ENCODE assay signal across 12 cellular contexts in the genomic region with DNA sequence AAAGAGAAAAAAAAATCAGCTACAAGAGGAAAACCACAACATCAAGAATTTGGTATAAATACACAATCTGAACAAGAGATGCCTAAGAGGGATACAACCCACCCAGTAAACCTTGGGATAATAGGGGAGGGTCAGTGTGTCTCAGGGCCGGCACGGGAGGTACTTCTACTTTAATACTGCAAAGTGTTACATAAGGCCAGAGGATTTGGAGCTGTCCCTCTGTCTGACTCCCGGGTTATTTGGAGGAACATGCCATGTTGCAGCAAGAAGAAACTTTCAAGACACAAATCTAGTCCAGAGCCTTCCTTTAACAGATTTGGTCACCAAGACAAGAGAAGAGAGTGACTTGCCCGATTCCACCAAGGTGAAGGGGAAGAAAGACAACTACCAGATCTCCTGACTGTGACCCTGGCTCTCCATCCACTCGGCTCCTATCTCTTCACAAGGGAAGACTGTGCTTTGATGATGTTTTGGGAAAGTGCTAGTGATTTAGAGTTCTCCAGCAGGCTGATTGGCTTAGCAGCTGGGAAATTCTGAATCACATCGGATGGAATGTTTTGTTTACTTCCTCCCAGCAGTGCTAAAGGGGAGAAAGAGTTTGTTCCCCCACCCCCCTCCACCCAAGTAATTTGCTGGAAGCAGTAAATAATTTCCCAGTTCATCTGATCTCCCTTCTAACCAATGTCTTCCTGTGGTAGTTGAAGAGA. TPM values are rescaled to one million over a fixed set of nuclear protein-coding genes. Genes with fewer than 3 reads are reported as not detected.
A peak's percentile ranks its signal among the peaks of the same experiment; 100 is the strongest.
DNase-seq lines count a peak whose midpoint lies in the region; TF ChIP-seq lines count a peak whose summit lies in the region.
"Had no signal": no experiment of that assay in that cellular context is flagged by ENCODE, and none has a peak within 500 bp of the region (broad histone marks: within the 10 kb centered on the region; RNA-seq: fewer than 3 reads in every experiment).

No MANE protein-coding gene starts in this region.

- peaks cover 4% of the 10 kb centered on the region for H3K27me3 Mint-ChIP-seq in nephron progenitor cell (ENCODE audit: low read depth, poor library complexity)
- peaks cover 16% of the 10 kb centered on the region for H3K27me3 Mint-ChIP-seq in activated T-cell treated with anti-CD3 and anti-CD28 coated beads, Interleukin-2, amount 50 U/mL, for 24 hours

- no peaks in the 10 kb centered on the region for H3K36me3 Mint-ChIP-seq in nephron progenitor cell (ENCODE audit: low read depth)
- H3K36me3 Mint-ChIP-seq in activated T-cell treated with anti-CD3 and anti-CD28 coated beads, Interleukin-2, amount 50 U/mL, for 24 hours (ENCODE audit: low read depth), result no peaks in the 10 kb centered on the region

- peaks cover 16% of the 10 kb centered on the region for H3K9me3 Mint-ChIP-seq in nephron progenitor cell
- peaks cover 2% of the 10 kb centered on the region for H3K9me3 Mint-ChIP-seq in activated T-cell treated with anti-CD3 and anti-CD28 coated beads, Interleukin-2, amount 50 U/mL, for 24 hours
- H3K9me3 Mint-ChIP-seq: effector memory CD8-positive, alpha-beta T cell had no signal

- H3K27ac Mint-ChIP-seq in nephron progenitor cell, result peak overlapping the region; percentile 71
- H3K27ac Mint-ChIP-seq in activated T-cell treated with anti-CD3 and anti-CD28 coated beads, Interleukin-2, amount 50 U/mL, for 24 hours, result no peak overlapping the region
- H3K27ac Mint-ChIP-seq: effector memory CD8-positive, alpha-beta T cell had no signal

- H3K36me3 ChIP-seq in BJ (ENCODE audit: control insufficient read depth, insufficient read depth, low read length) (no peaks in the 10 kb centered on the region), SJSA1 (no peaks in the 10 kb centered on the region)

- H3K4me3 Mint-ChIP-seq in nephron progenitor cell, result no peak overlapping the region
- H3K4me3 Mint-ChIP-seq in activated T-cell treated with anti-CD3 and anti-CD28 coated beads, Interleukin-2, amount 50 U/mL, for 24 hours, result no peak overlapping the region
- H3K4me3 Mint-ChIP-seq: effector memory CD8-positive, alpha-beta T cell had no signal

- peak; percentile 90 for DNase-seq in BJ (ENCODE audit: low read depth)
- peak; percentile 84 to 95 for DNase-seq in SJSA1 (ENCODE audit: low read depth in 1 of 2, low spot score in 2 of 2)
- DNase-seq in fibroblast of the aortic adventitia (ENCODE audit: low read depth), result peak; percentile 85
- DNase-seq in nephron progenitor cell, result no peak
- no peak for DNase-seq in NCI-H2081 treated with DMSO at 0.1 percent for 48 hours (lab: John Stamatoyannopoulos, UW)
- DNase-seq in NCI-H187 treated with DMSO at 0.1 percent for 48 hours (lab: John Stamatoyannopoulos, UW), result no peak
- no peak for DNase-seq in activated T-cell treated with anti-CD3 and anti-CD28 coated beads, Interleukin-2, amount 50 U/mL, for 24 hours
- DNase-seq in NCI-H1694 treated with DMSO at 0.1 percent for 48 hours (lab: John Stamatoyannopoulos, UW), result no peak
- DNase-seq: activated CD4-positive, alpha-beta T cell treated with anti-CD3 and anti-CD28 coated beads, Interleukin-2, amount 50 U/mL, for 1 hour; effector memory CD8-positive, alpha-beta T cell; NCI-H2029 treated with DMSO at 0.1 percent for 48 hours; stimulated activated CD4-positive, alpha-beta T cell treated with anti-CD3 and anti-CD28 coated beads, Interleukin-4, amount 100 ng/mL, for 1 hour had no signal

- H3K27ac ChIP-seq in SJSA1, result peak overlapping the region; percentile 96

- H3K4me3 ChIP-seq in BJ (ENCODE audit: low read depth, low read length), result peak overlapping the region; percentile 34
- H3K4me3 ChIP-seq in SJSA1, result peak overlapping the region; percentile 26
- no peak overlapping the region for H3K4me3 ChIP-seq in fibroblast of the aortic adventitia (ENCODE audit: low read depth, low read length)

- peaks cover 24% of the 10 kb centered on the region for H3K4me1 Mint-ChIP-seq in nephron progenitor cell
- no peaks in the 10 kb centered on the region for H3K4me1 Mint-ChIP-seq in activated T-cell treated with anti-CD3 and anti-CD28 coated beads, Interleukin-2, amount 50 U/mL, for 24 hours (ENCODE audit: low read depth)

- peaks cover 41% of the 10 kb centered on the region for H3K4me1 ChIP-seq in SJSA1 (replicated peaks)

- CTCF ChIA-PET in BJ (lab: Yijun Ruan, JAX), result interaction anchor here (1.3 kb wide), 1 partner anchor 117 kb away, joined by 3 read pairs; no protein-coding TSS in a partner anchor

- H3K9me3 ChIP-seq in SJSA1 (replicated peaks), result no peaks in the 10 kb centered on the region

- H3K27me3 ChIP-seq in BJ (ENCODE audit: control insufficient read depth, insufficient read depth, low read length) (no peaks in the 10 kb centered on the region), SJSA1 (replicated peaks) (no peaks in the 10 kb centered on the region)

- POLR2A ChIA-PET in BJ (lab: Charles Lee), result interaction anchor here (0.5 kb wide), 1 partner anchor 269 kb away, joined by 4 read pairs; no protein-coding TSS in a partner anchor

- TF ChIP-seq CTCF in BJ (IDR thresholded peaks at IDR 0.05; ENCODE audit: insufficient read depth, low read depth, low read length) (no peak), fibroblast of the aortic adventitia (IDR thresholded peaks at IDR 0.05; ENCODE audit: insufficient read depth, low read length) (no peak), nephron progenitor cell (IDR thresholded peaks at IDR 0.05) (no peak)

RNA-seq across cellular contexts. Expression of gene SGIP1, which starts 29.3 kb away (rescaled TPM):
- polyA plus RNA-seq in BJ (2011; rRNA removed), result 49.4 and 62.3 TPM in 2 replicates
- 73.5 and 76.4 TPM in 2 replicates for polyA minus RNA-seq in BJ (2011; rRNA and poly(A)+ RNA removed)
- 0.41 and 2.8 TPM in 2 replicates for total RNA-seq in SJSA1 (2014; rRNA removed; shearing (Covaris generic))
- 2.1 and 21.1 TPM in 2 replicates for total RNA-seq in fibroblast of the aortic adventitia (ENCODE audit: low replicate concordance)

Comparison
In these comparisons a context has a peak if more than half of its experiments do, and no peak if none do; other contexts are left out.
1. DNase-seq: peak in BJ (single experiment), SJSA1 (2 of 2) and fibroblast of the aortic adventitia (single experiment); none in nephron progenitor cell (single experiment), NCI-H2081 treated with DMSO at 0.1 percent for 48 hours (single experiment), NCI-H187 treated with DMSO at 0.1 percent for 48 hours (single experiment), activated T-cell treated with anti-CD3 and anti-CD28 coated beads, Interleukin-2, amount 50 U/mL, for 24 hours (single experiment) and NCI-H1694 treated with DMSO at 0.1 percent for 48 hours (single experiment).